Comparison of ENCODE assay signal across 8 cellular contexts in genomic region chr19:1861599-1862031, GRCh38. TPM values are rescaled to one million over a fixed set of nuclear protein-coding genes. Genes with fewer than 3 reads are reported as not detected.
A peak's percentile ranks its signal among the peaks of the same experiment; 100 is the strongest.
DNase-seq lines count a peak whose midpoint lies in the region; ATAC-seq and TF ChIP-seq lines count a peak whose summit lies in the region.

No MANE protein-coding gene starts in this region.

- H3K4me1 Mint-ChIP-seq in CD4-positive, CD25-positive, alpha-beta regulatory T cell: peaks cover 0 to 43% (median 15%) of the 10 kb centered on the region in 4 donors

- H3F3A ChIP-seq in Loucy (ENCODE audit: low read depth): no peaks in the 10 kb centered on the region
- no peaks in the 10 kb centered on the region for H3F3A ChIP-seq in neural cell (ENCODE audit: insufficient read depth, low read length, poor library complexity, severe bottlenecking)

- H3K9ac ChIP-seq in Loucy (ENCODE audit: low read depth, low read length, poor library complexity, severe bottlenecking) (peak overlapping the region; percentile 76), neural cell (ENCODE audit: low read length) (peak overlapping the region; percentile 9)

- DNase-seq in CD4-positive, CD25-positive, alpha-beta regulatory T cell: no peak
- DNase-seq in dorsolateral prefrontal cortex (no peak), NCI-H2196 (lab: John Stamatoyannopoulos, UW; ENCODE audit: unreplicated experiment) (no peak), SIG-M5 (lab: John Stamatoyannopoulos, UW) (no peak)

- no peak for TF ChIP-seq RAD21 in neural cell (conservative IDR thresholded peaks at IDR 0.05)

- no peaks in the 10 kb centered on the region for H3K27me3 Mint-ChIP-seq in CD4-positive, CD25-positive, alpha-beta regulatory T cell

- H3K27ac ChIP-seq in CD4-positive, CD25-positive, alpha-beta regulatory T cell (ENCODE audit: insufficient read depth, low read length, poor library complexity, severe bottlenecking): peak overlapping the region; percentile 82
- H3K27ac ChIP-seq in dorsolateral prefrontal cortex (peak overlapping the region in 40 of 59 donors; percentile 0 to 89 (median 44)), neural cell (ENCODE audit: low read length) (no peak overlapping the region)

- H3K9me2 ChIP-seq in Loucy (replicated peaks; ENCODE audit: low read depth, low read length) (no peaks in the 10 kb centered on the region), neural cell (ENCODE audit: insufficient read depth, low read length) (no peaks in the 10 kb centered on the region)

- H3K4me3 Mint-ChIP-seq in CD4-positive, CD25-positive, alpha-beta regulatory T cell: peak overlapping the region; percentile 95 to 99 (median 96)

- H3K36me3 ChIP-seq in CD4-positive, CD25-positive, alpha-beta regulatory T cell (ENCODE audit: control insufficient read depth, insufficient read depth, low read length): no peaks in the 10 kb centered on the region
- H3K36me3 ChIP-seq in Loucy (ENCODE audit: insufficient read depth, low read length) (no peaks in the 10 kb centered on the region), neural cell (ENCODE audit: insufficient read depth, low read length) (no peaks in the 10 kb centered on the region)

- H3K79me2 ChIP-seq in Loucy (ENCODE audit: insufficient read depth, low read length): peaks cover 67% of the 10 kb centered on the region
- no peaks in the 10 kb centered on the region for H3K79me2 ChIP-seq in neural cell (replicated peaks; ENCODE audit: insufficient read depth, low read length)

- H3K27ac Mint-ChIP-seq in CD4-positive, CD25-positive, alpha-beta regulatory T cell: peak overlapping the region; percentile 56 to 98 (median 96)

- H2AFZ ChIP-seq in Loucy (ENCODE audit: low read length): no peak overlapping the region
- H2AFZ ChIP-seq in neural cell (ENCODE audit: low read depth, low read length): no peak overlapping the region

- intact Hi-C loops in dorsolateral prefrontal cortex (cut with DNase I): no loop called here

- H3K27me3 ChIP-seq in CD4-positive, CD25-positive, alpha-beta regulatory T cell (ENCODE audit: control insufficient read depth, insufficient read depth, low read length): no peaks in the 10 kb centered on the region
- H3K27me3 ChIP-seq in Loucy (ENCODE audit: insufficient read depth, low read length, poor library complexity, severe bottlenecking) (no peaks in the 10 kb centered on the region), dorsolateral prefrontal cortex (no peaks in the 10 kb centered on the region), neural cell (ENCODE audit: insufficient read depth, low read depth, low read length) (peaks cover 26% of the 10 kb centered on the region)

- no peak for TF ChIP-seq EP300 in neural cell (conservative IDR thresholded peaks at IDR 0.05; ENCODE audit: poor library complexity, severe bottlenecking)

- peak overlapping the region; percentile 44 for H3K4me3 ChIP-seq in CD4-positive, CD25-positive, alpha-beta regulatory T cell (ENCODE audit: low read depth, low read length)
- H3K4me3 ChIP-seq in Loucy (ENCODE audit: low read length, poor library complexity, severe bottlenecking) (peak overlapping the region; percentile 95), dorsolateral prefrontal cortex (peak overlapping the region in 58 of 59 donors; percentile 40 to 87 (median 63)), neural cell (ENCODE audit: low read length) (peak overlapping the region; percentile 66)

- no peaks in the 10 kb centered on the region for H3K9me3 ChIP-seq in CD4-positive, CD25-positive, alpha-beta regulatory T cell (ENCODE audit: control insufficient read depth in 2 of 2, low read length in 2 of 2)
- H3K9me3 ChIP-seq in Loucy (ENCODE audit: insufficient read depth, low read depth, low read length) (no peaks in the 10 kb centered on the region), neural cell (ENCODE audit: low read length) (no peaks in the 10 kb centered on the region)

- H4K20me1 ChIP-seq in Loucy (ENCODE audit: insufficient read depth, low read length, poor library complexity, severe bottlenecking) (peaks cover 50% of the 10 kb centered on the region), neural cell (ENCODE audit: insufficient read depth) (no peaks in the 10 kb centered on the region)

- H3K4me2 ChIP-seq in Loucy (ENCODE audit: low read depth, low read length, poor library complexity, severe bottlenecking) (peak overlapping the region; percentile 81), neural cell (ENCODE audit: low read length) (peak overlapping the region; percentile 30)

- no peak for ATAC-seq in CD4-positive, CD25-positive, alpha-beta regulatory T cell (ENCODE audit: low read depth in 2 of 2)
- no peak for ATAC-seq in GM21447 (IDR thresholded peaks at IDR 0.05; ENCODE audit: unreplicated experiment)
- ATAC-seq in GM19351 (IDR thresholded peaks at IDR 0.05; ENCODE audit: unreplicated experiment): no peak

- H3K4me1 ChIP-seq in CD4-positive, CD25-positive, alpha-beta regulatory T cell (ENCODE audit: control insufficient read depth, insufficient read depth, low read length, poor library complexity, severe bottlenecking): peaks cover 69% of the 10 kb centered on the region
- H3K4me1 ChIP-seq in Loucy (ENCODE audit: insufficient read depth, low read length, poor library complexity, severe bottlenecking): peaks cover 20% of the 10 kb centered on the region

- no peak for TF ChIP-seq CTCF in Loucy (conservative IDR thresholded peaks at IDR 0.05; ENCODE audit: low read length)
- no peak for TF ChIP-seq CTCF in dorsolateral prefrontal cortex (IDR thresholded peaks at IDR 0.05 in 54 of 56, conservative IDR thresholded peaks at IDR 0.05 in 2 of 56; ENCODE audit: low read depth in 1 of 56, partially characterized antibody in 56 of 56)
- no peak for TF ChIP-seq CTCF in neural cell (IDR thresholded peaks at IDR 0.05; ENCODE audit: poor library complexity, severe bottlenecking)

- no peaks in the 10 kb centered on the region for H3K36me3 Mint-ChIP-seq in CD4-positive, CD25-positive, alpha-beta regulatory T cell

- H3K9me3 Mint-ChIP-seq in CD4-positive, CD25-positive, alpha-beta regulatory T cell: no peaks in the 10 kb centered on the region

TF ChIP-seq in neural cell, 6 proteins besides CTCF, POLR2A, EP300 and RAD21:
- TF ChIP-seq SMC3 (conservative IDR thresholded peaks at IDR 0.05; ENCODE audit: poor library complexity): no peak
- no peak for TF ChIP-seq MXI1 (conservative IDR thresholded peaks at IDR 0.05; ENCODE audit: poor library complexity, severe bottlenecking)
- TF ChIP-seq TAF1 (IDR thresholded peaks at IDR 0.05; ENCODE audit: low read depth): no peak
- TF ChIP-seq EZH2 (IDR thresholded peaks at IDR 0.05; ENCODE audit: borderline replicate concordance, insufficient read depth, low read length, poor library complexity, severe bottlenecking): no peak
- TF ChIP-seq POLR2AphosphoS5 (IDR thresholded peaks at IDR 0.05): no peak

RNA-seq across cellular contexts. Expression of gene KLF16, which starts 1.8 kb away (rescaled TPM):
- 40.6 TPM for total RNA-seq in CD4-positive, CD25-positive, alpha-beta regulatory T cell
- under 1 TPM; 0.28 to 0.86 (median 0.59) TPM for polyA plus RNA-seq in CD4-positive, CD25-positive, alpha-beta regulatory T cell
- total RNA-seq in dorsolateral prefrontal cortex: 10 to 100 TPM; 18.4 to 58.7 (median 34.5) TPM
- polyA plus RNA-seq in neural cell: 2.2 and 3.5 TPM in 2 replicates
- polyA minus RNA-seq in neural cell: 1.3 and 5.6 TPM in 2 replicates

RNA-seq across cellular contexts. Expression of gene REXO1, which starts 13.3 kb away (rescaled TPM):
- total RNA-seq in CD4-positive, CD25-positive, alpha-beta regulatory T cell: 103 TPM
- 1 to 10 TPM; 2.5 to 5.5 (median 3.6) TPM for polyA plus RNA-seq in CD4-positive, CD25-positive, alpha-beta regulatory T cell
- 10 to 100 TPM; 33.1 to 84.1 (median 54.4) TPM for total RNA-seq in dorsolateral prefrontal cortex
- 9.2 and 18.5 TPM in 2 replicates for polyA plus RNA-seq in neural cell
- polyA minus RNA-seq in neural cell: 14.6 and 20.7 TPM in 2 replicates

RNA-seq across cellular contexts. Expression of gene ABHD17A, which starts 23.7 kb away (rescaled TPM):
- total RNA-seq in CD4-positive, CD25-positive, alpha-beta regulatory T cell: 148 TPM
- 100 to 1,000 TPM; 139 to 202 (median 159) TPM for polyA plus RNA-seq in CD4-positive, CD25-positive, alpha-beta regulatory T cell
- total RNA-seq in dorsolateral prefrontal cortex: 100 to 1,000 TPM in 118 of 120 experiments, 10 to 100 TPM in 2; 93.9 to 197 (median 126) TPM
- 116 and 140 TPM in 2 replicates for polyA plus RNA-seq in neural cell
- 49.9 and 68.2 TPM in 2 replicates for polyA minus RNA-seq in neural cell

RNA-seq across cellular contexts. Expression of gene ADAT3, which starts 43.6 kb away (rescaled TPM):
- 6.9 TPM for total RNA-seq in CD4-positive, CD25-positive, alpha-beta regulatory T cell
- polyA plus RNA-seq in CD4-positive, CD25-positive, alpha-beta regulatory T cell: 1 to 10 TPM; 4.4 to 8.8 (median 6.0) TPM
- total RNA-seq in dorsolateral prefrontal cortex: 10 to 100 TPM in 3 of 120 experiments, 1 to 10 TPM in 117; 2.5 to 11.7 (median 5.9) TPM
- polyA plus RNA-seq in neural cell: 1.6 TPM in 2 replicates
- 2.4 and 2.7 TPM in 2 replicates for polyA minus RNA-seq in neural cell

RNA-seq across cellular contexts. Expression of gene SCAMP4, which starts 43.6 kb away (rescaled TPM):
- 20.8 TPM for total RNA-seq in CD4-positive, CD25-positive, alpha-beta regulatory T cell
- polyA plus RNA-seq in CD4-positive, CD25-positive, alpha-beta regulatory T cell: 10 to 100 TPM in 2 of 4 donors, 1 to 10 TPM in 2; 8.2 to 20.3 (median 10.0) TPM
- 10 to 100 TPM; 39.8 to 90.1 (median 58.7) TPM for total RNA-seq in dorsolateral prefrontal cortex
- 12.7 and 13.3 TPM in 2 replicates for polyA plus RNA-seq in neural cell
- 15.4 and 23.6 TPM in 2 replicates for polyA minus RNA-seq in neural cell

Comparison
In these comparisons a context has a peak if more than half of its experiments do, and no peak if none do; other contexts are left out.
1. H3K4me3 ChIP-seq: peak in every context shown above with its lines; median percentile 95 in Loucy; 66 in neural cell; 63 in dorsolateral prefrontal cortex; 44 in CD4-positive, CD25-positive, alpha-beta regulatory T cell.